ENCODE assay signal across 1 cellular context in the genomic region with DNA sequence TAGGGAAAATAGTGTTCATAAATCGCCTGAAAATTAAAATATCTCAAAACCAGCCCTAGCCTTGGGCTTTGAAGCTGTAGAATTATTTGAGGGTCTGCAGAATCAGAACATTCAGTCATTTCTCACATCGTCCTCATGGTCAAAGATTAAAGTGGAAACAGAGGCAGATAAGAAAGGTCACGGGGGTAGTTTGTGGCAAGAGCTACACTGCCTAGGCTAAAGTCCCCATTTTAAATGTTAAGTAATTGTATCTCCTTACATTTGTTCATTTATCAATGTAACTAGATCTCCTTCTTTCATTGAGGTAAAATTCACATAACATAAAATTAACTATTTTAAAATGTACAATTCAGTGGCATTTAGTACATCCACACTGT.
TF ChIP-seq lines count a peak whose summit lies in the region.

No MANE protein-coding gene starts in this region.

TF ChIP-seq in GM23338, 12 proteins besides CTCF, POLR2A, EP300 and RAD21 (continued from another document):
- TF ChIP-seq, protein P1, sequence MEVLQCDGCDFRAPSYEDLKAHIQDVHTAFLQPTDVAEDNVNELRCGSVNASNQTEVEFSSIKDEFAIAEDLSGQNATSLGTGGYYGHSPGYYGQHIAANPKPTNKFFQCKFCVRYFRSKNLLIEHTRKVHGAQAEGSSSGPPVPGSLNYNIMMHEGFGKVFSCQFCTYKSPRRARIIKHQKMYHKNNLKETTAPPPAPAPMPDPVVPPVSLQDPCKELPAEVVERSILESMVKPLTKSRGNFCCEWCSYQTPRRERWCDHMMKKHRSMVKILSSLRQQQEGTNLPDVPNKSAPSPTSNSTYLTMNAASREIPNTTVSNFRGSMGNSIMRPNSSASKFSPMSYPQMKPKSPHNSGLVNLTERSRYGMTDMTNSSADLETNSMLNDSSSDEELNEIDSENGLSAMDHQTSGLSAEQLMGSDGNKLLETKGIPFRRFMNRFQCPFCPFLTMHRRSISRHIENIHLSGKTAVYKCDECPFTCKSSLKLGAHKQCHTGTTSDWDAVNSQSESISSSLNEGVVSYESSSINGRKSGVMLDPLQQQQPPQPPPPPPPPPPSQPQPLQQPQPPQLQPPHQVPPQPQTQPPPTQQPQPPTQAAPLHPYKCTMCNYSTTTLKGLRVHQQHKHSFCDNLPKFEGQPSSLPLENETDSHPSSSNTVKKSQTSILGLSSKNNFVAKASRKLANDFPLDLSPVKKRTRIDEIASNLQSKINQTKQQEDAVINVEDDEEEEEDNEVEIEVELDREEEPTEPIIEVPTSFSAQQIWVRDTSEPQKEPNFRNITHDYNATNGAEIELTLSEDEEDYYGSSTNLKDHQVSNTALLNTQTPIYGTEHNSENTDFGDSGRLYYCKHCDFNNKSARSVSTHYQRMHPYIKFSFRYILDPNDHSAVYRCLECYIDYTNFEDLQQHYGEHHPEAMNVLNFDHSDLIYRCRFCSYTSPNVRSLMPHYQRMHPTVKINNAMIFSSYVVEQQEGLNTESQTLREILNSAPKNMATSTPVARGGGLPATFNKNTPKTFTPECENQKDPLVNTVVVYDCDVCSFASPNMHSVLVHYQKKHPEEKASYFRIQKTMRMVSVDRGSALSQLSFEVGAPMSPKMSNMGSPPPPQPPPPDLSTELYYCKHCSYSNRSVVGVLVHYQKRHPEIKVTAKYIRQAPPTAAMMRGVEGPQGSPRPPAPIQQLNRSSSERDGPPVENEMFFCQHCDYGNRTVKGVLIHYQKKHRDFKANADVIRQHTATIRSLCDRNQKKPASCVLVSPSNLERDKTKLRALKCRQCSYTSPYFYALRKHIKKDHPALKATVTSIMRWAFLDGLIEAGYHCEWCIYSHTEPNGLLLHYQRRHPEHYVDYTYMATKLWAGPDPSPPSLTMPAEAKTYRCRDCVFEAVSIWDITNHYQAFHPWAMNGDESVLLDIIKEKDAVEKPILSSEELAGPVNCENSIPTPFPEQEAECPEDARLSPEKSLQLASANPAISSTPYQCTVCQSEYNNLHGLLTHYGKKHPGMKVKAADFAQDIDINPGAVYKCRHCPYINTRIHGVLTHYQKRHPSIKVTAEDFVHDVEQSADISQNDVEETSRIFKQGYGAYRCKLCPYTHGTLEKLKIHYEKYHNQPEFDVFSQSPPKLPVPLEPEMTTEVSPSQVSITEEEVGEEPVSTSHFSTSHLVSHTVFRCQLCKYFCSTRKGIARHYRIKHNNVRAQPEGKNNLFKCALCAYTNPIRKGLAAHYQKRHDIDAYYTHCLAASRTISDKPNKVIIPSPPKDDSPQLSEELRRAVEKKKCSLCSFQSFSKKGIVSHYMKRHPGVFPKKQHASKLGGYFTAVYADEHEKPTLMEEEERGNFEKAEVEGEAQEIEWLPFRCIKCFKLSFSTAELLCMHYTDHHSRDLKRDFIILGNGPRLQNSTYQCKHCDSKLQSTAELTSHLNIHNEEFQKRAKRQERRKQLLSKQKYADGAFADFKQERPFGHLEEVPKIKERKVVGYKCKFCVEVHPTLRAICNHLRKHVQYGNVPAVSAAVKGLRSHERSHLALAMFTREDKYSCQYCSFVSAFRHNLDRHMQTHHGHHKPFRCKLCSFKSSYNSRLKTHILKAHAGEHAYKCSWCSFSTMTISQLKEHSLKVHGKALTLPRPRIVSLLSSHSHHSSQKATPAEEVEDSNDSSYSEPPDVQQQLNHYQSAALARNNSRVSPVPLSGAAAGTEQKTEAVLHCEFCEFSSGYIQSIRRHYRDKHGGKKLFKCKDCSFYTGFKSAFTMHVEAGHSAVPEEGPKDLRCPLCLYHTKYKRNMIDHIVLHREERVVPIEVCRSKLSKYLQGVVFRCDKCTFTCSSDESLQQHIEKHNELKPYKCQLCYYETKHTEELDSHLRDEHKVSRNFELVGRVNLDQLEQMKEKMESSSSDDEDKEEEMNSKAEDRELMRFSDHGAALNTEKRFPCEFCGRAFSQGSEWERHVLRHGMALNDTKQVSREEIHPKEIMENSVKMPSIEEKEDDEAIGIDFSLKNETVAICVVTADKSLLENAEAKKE (CRISPR knock-in tag; IDR thresholded peaks at IDR 0.05): no peak
